Comparison of ENCODE assay signal across 2 cellular contexts in genomic region chr10:50575477-50576244, GRCh38.
TF ChIP-seq lines count a peak whose summit lies in the region.

No MANE protein-coding gene starts in this region.

TF ChIP-seq in SK-N-SH, 30 proteins besides CTCF, POLR2A, EP300 and RAD21:
- TF ChIP-seq ZBTB33 (IDR thresholded peaks at IDR 0.05; ENCODE audit: borderline replicate concordance, low read depth) (no peak), MXI1 (IDR thresholded peaks at IDR 0.05; ENCODE audit: low read depth, low read length) (no peak), GATA2 (CRISPR knock-in tag; IDR thresholded peaks at IDR 0.05) (no peak), IRF3 (IDR thresholded peaks at IDR 0.05; ENCODE audit: low read depth, low read length) (no peak), YY1 (IDR thresholded peaks at IDR 0.05; ENCODE audit: low read depth) (no peak), RXRA (IDR thresholded peaks at IDR 0.05; ENCODE audit: borderline replicate concordance, low read depth) (no peak), PBX3 (IDR thresholded peaks at IDR 0.05) (no peak), MEF2A (IDR thresholded peaks at IDR 0.05; ENCODE audit: borderline replicate concordance, low read depth) (no peak), TAF1 (IDR thresholded peaks at IDR 0.05; ENCODE audit: borderline replicate concordance, low read depth, low read length) (no peak), SMC3 (IDR thresholded peaks at IDR 0.05; ENCODE audit: low read depth, low read length) (no peak), CHD2 (IDR thresholded peaks at IDR 0.05; ENCODE audit: low read length, partially characterized antibody) (no peak), RCOR1 (IDR thresholded peaks at IDR 0.05; ENCODE audit: low read length) (no peak), REST (IDR thresholded peaks at IDR 0.05; ENCODE audit: low read depth, low read length) (no peak), GABPA (IDR thresholded peaks at IDR 0.05; ENCODE audit: low read depth) (no peak), MAX (IDR thresholded peaks at IDR 0.05; ENCODE audit: low read depth) (no peak), NRF1 (IDR thresholded peaks at IDR 0.05; ENCODE audit: low read depth, low read length) (no peak), EZH2phosphoT487 (IDR thresholded peaks at IDR 0.05; ENCODE audit: borderline replicate concordance, low read depth) (no peak), RFX5 (IDR thresholded peaks at IDR 0.05; ENCODE audit: low read length) (no peak), TCF12 (IDR thresholded peaks at IDR 0.05) (no peak), FOXM1 (IDR thresholded peaks at IDR 0.05; ENCODE audit: low read depth) (no peak)

TF ChIP-seq in H1, 55 proteins besides CTCF, POLR2A, EP300 and RAD21:
- TF ChIP-seq CHD7 (IDR thresholded peaks at IDR 0.05; ENCODE audit: insufficient replicate concordance, low read length): no peak
- no peak for TF ChIP-seq TCF12 (IDR thresholded peaks at IDR 0.05; ENCODE audit: low read depth, low read length)
- TF ChIP-seq POLR2AphosphoS5 (IDR thresholded peaks at IDR 0.05; ENCODE audit: low read depth, low read length): no peak
- no peak for TF ChIP-seq NRF1 (IDR thresholded peaks at IDR 0.05; ENCODE audit: low read depth, low read length)
- no peak for TF ChIP-seq CBX5 (IDR thresholded peaks at IDR 0.05; ENCODE audit: low read depth, low read length)
- TF ChIP-seq MAFK (IDR thresholded peaks at IDR 0.05; ENCODE audit: low read depth, low read length): no peak
- no peak for TF ChIP-seq SP1 (IDR thresholded peaks at IDR 0.05; ENCODE audit: low read depth, low read length)
- TF ChIP-seq KDM4A (IDR thresholded peaks at IDR 0.05; ENCODE audit: low read depth, low read length, severe bottlenecking): no peak
- no peak for TF ChIP-seq JUND (IDR thresholded peaks at IDR 0.05; ENCODE audit: low read length)
- no peak for TF ChIP-seq SAP30 (IDR thresholded peaks at IDR 0.05; ENCODE audit: insufficient read depth, insufficient replicate concordance, low read length)
- no peak for TF ChIP-seq PHF8 (conservative IDR thresholded peaks at IDR 0.05; ENCODE audit: low read depth, low read length)
- no peak for TF ChIP-seq RBBP5 (IDR thresholded peaks at IDR 0.05; ENCODE audit: borderline replicate concordance, low read depth, low read length)
